In genomic region chr2:183623227-183623626, GRCh38 we compare ENCODE assay signal across 11 cellular contexts.
"Had no signal": no experiment of that assay in that cellular context is flagged by ENCODE, and none has a peak within 500 bp of the region (broad histone marks: within the 10 kb centered on the region; RNA-seq: fewer than 3 reads in every experiment).

No MANE protein-coding gene starts in this region.

- DNase-seq: GM23248, GOT3, H7, H9, HCEC 1CT, HFFc6 had no signal

- H3K4me3 ChIP-seq: GM23248, GM23338, HAP-1 had no signal

- H3K9me3 ChIP-seq: HAP-1 had no signal

- FAIRE-seq: H1, H54 had no signal

- H3K36me3 ChIP-seq: HAP-1 had no signal

- H3K4me1 Mint-ChIP-seq: GM23338, H9 had no signal

- H2AFZ ChIP-seq: GM23248, GM23338 had no signal

- H3K4me3 Mint-ChIP-seq: GM23338, H9, HFFc6 had no signal

- H3K27ac Mint-ChIP-seq: GM23338, H9, HFFc6 had no signal

- H3K9ac ChIP-seq: GM23248 had no signal

- H3K4me1 ChIP-seq: HAP-1 had no signal

- H3K4me2 ChIP-seq: GM23338 had no signal

- H3K27ac ChIP-seq: GM23248 had no signal

- ATAC-seq: GM23338, HCT116 had no signal
